Comparison of ENCODE assay signal across 1 cellular context in the genomic region with DNA sequence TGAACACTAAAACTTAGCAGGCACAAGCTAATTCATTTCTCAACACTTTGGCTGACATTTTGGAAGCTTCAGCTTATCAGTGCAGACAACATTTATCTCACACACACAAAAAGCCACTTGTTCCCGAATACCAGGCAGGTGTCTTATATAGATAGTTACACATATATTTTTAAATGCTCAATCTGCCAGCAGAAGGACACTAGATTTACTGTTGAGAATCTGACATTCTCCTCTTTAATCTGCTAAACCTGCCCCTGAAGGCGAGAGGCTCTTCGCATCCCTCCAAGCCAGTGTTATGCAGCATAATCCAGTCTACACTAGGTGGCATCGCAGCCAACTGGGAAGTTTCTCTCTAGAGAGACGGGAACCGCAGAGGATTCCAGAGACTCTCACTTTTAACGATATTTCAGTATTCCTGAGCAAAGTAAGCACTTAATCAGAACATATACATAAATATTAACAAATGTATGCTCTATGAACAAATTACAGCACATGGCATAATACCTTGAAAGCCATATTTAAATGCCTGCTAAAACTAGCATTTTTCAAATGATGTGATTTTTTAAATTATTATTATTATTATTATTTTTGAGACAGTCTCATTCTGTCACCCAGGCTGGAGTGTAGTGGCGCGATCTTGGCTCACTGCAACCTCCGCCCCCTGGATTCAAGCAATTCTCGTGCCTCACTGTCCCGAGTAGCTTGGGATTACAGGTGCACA.
TF ChIP-seq lines count a peak whose summit lies in the region.

No MANE protein-coding gene starts in this region.

TF ChIP-seq in K562, 482 proteins besides CTCF, POLR2A, EP300 and RAD21 (continued from another document and continues in another):
- TF ChIP-seq, protein P1, sequence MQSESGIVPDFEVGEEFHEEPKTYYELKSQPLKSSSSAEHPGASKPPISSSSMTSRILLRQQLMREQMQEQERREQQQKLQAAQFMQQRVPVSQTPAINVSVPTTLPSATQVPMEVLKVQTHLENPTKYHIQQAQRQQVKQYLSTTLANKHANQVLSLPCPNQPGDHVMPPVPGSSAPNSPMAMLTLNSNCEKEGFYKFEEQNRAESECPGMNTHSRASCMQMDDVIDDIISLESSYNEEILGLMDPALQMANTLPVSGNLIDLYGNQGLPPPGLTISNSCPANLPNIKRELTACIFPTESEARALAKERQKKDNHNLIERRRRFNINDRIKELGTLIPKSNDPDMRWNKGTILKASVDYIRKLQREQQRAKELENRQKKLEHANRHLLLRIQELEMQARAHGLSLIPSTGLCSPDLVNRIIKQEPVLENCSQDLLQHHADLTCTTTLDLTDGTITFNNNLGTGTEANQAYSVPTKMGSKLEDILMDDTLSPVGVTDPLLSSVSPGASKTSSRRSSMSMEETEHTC (IDR thresholded peaks at IDR 0.05) = no peak
- no peak for TF ChIP-seq NR4A1 (CRISPR knock-in tag; IDR thresholded peaks at IDR 0.05)
- no peak for TF ChIP-seq NR4A1 (tag; IDR thresholded peaks at IDR 0.05)
- no peak for TF ChIP-seq SREBF2 (CRISPR knock-in tag; IDR thresholded peaks at IDR 0.05)
- TF ChIP-seq ZNF79 (CRISPR knock-in tag; IDR thresholded peaks at IDR 0.05; ENCODE audit: low read depth) = no peak
- TF ChIP-seq ZZZ3 (IDR thresholded peaks at IDR 0.05) = no peak
- no peak for TF ChIP-seq ZNF551 (CRISPR knock-in tag; IDR thresholded peaks at IDR 0.05)
- TF ChIP-seq, protein P2, sequence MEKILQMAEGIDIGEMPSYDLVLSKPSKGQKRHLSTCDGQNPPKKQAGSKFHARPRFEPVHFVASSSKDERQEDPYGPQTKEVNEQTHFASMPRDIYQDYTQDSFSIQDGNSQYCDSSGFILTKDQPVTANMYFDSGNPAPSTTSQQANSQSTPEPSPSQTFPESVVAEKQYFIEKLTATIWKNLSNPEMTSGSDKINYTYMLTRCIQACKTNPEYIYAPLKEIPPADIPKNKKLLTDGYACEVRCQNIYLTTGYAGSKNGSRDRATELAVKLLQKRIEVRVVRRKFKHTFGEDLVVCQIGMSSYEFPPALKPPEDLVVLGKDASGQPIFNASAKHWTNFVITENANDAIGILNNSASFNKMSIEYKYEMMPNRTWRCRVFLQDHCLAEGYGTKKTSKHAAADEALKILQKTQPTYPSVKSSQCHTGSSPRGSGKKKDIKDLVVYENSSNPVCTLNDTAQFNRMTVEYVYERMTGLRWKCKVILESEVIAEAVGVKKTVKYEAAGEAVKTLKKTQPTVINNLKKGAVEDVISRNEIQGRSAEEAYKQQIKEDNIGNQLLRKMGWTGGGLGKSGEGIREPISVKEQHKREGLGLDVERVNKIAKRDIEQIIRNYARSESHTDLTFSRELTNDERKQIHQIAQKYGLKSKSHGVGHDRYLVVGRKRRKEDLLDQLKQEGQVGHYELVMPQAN (IDR thresholded peaks at IDR 0.05; ENCODE audit: borderline replicate concordance) = no peak
- TF ChIP-seq NFIC (IDR thresholded peaks at IDR 0.05) = peak; percentile 38; the same call in 1 of the 2 replicates
- TF ChIP-seq PML (IDR thresholded peaks at IDR 0.05; ENCODE audit: low read length) = peak; percentile 68; the same call in 1 of the 2 replicates
- TF ChIP-seq KLF16 (IDR thresholded peaks at IDR 0.05) = peak; percentile 68
- peak; percentile 43; the same call in 1 of the 2 replicates for TF ChIP-seq FOXM1 (IDR thresholded peaks at IDR 0.05; ENCODE audit: low read depth)
- TF ChIP-seq FOXM1 (CRISPR knock-in tag; IDR thresholded peaks at IDR 0.05; ENCODE audit: low read depth) = no peak
- peak; percentile 22; the same call in 1 of the 2 replicates for TF ChIP-seq CXXC5 (CRISPR knock-in tag; IDR thresholded peaks at IDR 0.05)
- TF ChIP-seq, protein P3, sequence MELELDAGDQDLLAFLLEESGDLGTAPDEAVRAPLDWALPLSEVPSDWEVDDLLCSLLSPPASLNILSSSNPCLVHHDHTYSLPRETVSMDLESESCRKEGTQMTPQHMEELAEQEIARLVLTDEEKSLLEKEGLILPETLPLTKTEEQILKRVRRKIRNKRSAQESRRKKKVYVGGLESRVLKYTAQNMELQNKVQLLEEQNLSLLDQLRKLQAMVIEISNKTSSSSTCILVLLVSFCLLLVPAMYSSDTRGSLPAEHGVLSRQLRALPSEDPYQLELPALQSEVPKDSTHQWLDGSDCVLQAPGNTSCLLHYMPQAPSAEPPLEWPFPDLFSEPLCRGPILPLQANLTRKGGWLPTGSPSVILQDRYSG (tag; conservative IDR thresholded peaks at IDR 0.05; ENCODE audit: low read depth) = no peak
- TF ChIP-seq ARID1B (IDR thresholded peaks at IDR 0.05) = peak; percentile 91
- TF ChIP-seq, protein P4, sequence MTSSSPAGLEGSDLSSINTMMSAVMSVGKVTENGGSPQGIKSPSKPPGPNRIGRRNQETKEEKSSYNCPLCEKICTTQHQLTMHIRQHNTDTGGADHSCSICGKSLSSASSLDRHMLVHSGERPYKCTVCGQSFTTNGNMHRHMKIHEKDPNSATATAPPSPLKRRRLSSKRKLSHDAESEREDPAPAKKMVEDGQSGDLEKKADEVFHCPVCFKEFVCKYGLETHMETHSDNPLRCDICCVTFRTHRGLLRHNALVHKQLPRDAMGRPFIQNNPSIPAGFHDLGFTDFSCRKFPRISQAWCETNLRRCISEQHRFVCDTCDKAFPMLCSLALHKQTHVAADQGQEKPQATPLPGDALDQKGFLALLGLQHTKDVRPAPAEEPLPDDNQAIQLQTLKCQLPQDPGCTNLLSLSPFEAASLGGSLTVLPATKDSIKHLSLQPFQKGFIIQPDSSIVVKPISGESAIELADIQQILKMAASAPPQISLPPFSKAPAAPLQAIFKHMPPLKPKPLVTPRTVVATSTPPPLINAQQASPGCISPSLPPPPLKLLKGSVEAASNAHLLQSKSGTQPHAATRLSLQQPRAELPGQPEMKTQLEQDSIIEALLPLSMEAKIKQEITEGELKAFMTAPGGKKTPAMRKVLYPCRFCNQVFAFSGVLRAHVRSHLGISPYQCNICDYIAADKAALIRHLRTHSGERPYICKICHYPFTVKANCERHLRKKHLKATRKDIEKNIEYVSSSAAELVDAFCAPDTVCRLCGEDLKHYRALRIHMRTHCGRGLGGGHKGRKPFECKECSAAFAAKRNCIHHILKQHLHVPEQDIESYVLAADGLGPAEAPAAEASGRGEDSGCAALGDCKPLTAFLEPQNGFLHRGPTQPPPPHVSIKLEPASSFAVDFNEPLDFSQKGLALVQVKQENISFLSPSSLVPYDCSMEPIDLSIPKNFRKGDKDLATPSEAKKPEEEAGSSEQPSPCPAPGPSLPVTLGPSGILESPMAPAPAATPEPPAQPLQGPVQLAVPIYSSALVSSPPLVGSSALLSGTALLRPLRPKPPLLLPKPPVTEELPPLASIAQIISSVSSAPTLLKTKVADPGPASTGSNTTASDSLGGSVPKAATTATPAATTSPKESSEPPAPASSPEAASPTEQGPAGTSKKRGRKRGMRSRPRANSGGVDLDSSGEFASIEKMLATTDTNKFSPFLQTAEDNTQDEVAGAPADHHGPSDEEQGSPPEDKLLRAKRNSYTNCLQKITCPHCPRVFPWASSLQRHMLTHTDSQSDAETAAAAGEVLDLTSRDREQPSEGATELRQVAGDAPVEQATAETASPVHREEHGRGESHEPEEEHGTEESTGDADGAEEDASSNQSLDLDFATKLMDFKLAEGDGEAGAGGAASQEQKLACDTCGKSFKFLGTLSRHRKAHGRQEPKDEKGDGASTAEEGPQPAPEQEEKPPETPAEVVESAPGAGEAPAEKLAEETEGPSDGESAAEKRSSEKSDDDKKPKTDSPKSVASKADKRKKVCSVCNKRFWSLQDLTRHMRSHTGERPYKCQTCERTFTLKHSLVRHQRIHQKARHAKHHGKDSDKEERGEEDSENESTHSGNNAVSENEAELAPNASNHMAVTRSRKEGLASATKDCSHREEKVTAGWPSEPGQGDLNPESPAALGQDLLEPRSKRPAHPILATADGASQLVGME (CRISPR knock-in tag; IDR thresholded peaks at IDR 0.05) = no peak
- peak; percentile 61; the same call in 1 of the 2 replicates for TF ChIP-seq SMARCA4 (IDR thresholded peaks at IDR 0.05)
- TF ChIP-seq, protein P5, sequence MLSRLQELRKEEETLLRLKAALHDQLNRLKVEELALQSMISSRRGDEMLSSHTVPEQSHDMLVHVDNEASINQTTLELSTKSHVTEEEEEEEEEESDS (CRISPR knock-in tag; IDR thresholded peaks at IDR 0.05) = no peak
- TF ChIP-seq ETV6 (IDR thresholded peaks at IDR 0.05; ENCODE audit: borderline replicate concordance in 1 of 2, low read depth in 2 of 2, low read length in 1 of 2) = no peak
- no peak for TF ChIP-seq ETV6 (CRISPR knock-in tag; IDR thresholded peaks at IDR 0.05; ENCODE audit: borderline replicate concordance)
- TF ChIP-seq ETV1 (tag; conservative IDR thresholded peaks at IDR 0.05; ENCODE audit: low read depth) = no peak
- TF ChIP-seq, protein P6, sequence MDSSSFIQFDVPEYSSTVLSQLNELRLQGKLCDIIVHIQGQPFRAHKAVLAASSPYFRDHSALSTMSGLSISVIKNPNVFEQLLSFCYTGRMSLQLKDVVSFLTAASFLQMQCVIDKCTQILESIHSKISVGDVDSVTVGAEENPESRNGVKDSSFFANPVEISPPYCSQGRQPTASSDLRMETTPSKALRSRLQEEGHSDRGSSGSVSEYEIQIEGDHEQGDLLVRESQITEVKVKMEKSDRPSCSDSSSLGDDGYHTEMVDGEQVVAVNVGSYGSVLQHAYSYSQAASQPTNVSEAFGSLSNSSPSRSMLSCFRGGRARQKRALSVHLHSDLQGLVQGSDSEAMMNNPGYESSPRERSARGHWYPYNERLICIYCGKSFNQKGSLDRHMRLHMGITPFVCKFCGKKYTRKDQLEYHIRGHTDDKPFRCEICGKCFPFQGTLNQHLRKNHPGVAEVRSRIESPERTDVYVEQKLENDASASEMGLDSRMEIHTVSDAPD (CRISPR knock-in tag; IDR thresholded peaks at IDR 0.05) = no peak
- TF ChIP-seq NCOA6 (IDR thresholded peaks at IDR 0.05) = no peak
- TF ChIP-seq SLC30A9 (CRISPR knock-in tag; IDR thresholded peaks at IDR 0.05) = no peak
- TF ChIP-seq, protein P7, sequence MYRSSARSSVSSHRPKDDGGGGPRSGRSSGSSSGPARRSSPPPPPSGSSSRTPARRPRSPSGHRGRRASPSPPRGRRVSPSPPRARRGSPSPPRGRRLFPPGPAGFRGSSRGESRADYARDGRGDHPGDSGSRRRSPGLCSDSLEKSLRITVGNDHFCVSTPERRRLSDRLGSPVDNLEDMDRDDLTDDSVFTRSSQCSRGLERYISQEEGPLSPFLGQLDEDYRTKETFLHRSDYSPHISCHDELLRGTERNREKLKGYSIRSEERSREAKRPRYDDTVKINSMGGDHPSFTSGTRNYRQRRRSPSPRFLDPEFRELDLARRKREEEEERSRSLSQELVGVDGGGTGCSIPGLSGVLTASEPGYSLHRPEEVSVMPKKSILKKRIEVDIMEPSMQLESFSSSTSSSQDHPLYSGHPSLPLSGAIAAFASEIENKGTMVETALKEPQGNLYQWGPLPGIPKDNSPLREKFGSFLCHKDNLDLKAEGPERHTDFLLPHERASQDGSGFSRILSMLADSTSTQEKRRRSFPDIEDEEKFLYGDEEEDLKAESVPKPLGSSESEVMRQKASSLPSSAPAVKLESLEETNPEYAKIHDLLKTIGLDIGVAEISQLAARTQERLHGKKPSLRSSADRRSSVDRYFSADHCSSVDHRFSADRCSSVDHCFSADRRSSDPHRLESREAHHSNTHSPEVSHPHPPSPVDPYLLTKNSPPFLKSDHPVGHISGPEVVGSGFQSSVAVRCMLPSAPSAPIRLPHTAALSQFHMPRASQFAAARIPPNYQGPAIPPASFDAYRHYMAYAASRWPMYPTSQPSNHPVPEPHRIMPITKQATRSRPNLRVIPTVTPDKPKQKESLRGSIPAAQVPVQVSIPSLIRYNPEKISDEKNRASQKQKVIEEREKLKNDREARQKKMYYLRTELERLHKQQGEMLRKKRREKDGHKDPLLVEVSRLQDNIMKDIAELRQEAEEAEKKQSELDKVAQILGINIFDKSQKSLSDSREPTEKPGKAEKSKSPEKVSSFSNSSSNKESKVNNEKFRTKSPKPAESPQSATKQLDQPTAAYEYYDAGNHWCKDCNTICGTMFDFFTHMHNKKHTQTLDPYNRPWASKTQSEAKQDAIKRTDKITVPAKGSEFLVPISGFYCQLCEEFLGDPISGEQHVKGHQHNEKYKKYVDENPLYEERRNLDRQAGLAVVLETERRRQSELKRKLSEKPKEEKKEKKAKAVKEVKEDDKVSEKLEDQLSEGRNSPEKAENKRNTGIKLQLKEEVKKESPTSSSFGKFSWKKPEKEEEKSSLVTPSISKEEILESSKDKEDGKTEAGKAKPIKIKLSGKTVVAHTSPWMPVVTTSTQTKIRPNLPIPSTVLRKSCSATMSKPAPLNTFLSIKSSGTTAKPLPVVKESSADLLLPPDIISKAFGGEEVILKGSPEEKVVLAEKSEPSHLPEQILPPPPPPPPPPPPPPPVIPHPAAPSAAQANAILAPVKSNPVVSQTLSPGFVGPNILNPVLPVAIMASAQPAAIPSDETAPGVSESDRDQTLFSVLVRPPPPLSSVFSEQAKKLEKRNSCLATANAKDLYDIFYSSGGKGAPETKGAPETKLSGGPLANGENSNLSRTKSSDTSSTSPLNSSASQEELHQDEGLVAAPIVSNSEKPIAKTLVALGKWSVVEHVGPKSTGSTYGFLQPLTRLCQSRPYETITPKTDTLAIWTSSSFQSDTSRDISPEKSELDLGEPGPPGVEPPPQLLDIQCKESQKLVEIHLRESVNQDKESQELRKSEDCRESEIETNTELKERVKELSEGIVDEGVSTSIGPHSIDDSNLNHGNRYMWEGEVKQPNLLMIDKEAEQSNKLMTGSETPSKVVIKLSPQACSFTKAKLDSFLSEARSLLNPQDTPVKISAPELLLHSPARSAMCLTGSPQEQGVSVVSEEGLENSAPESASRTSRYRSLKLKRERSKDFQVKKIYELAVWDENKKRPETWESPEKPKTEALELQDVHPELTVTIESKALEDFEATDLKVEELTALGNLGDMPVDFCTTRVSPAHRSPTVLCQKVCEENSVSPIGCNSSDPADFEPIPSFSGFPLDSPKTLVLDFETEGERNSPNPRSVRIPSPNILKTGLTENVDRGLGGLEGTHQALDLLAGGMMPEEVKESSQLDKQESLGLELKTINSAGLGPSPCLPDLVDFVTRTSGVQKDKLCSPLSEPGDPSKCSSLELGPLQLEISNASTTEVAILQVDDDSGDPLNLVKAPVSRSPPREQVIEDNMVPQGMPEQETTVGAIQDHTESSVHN (IDR thresholded peaks at IDR 0.05; ENCODE audit: borderline replicate concordance in 1 of 2, low read depth in 1 of 2) = no peak
- TF ChIP-seq MCM5 (IDR thresholded peaks at IDR 0.05; ENCODE audit: low read depth) = no peak
